Comparison of ENCODE assay signal across 9 cellular contexts in the genomic region with DNA sequence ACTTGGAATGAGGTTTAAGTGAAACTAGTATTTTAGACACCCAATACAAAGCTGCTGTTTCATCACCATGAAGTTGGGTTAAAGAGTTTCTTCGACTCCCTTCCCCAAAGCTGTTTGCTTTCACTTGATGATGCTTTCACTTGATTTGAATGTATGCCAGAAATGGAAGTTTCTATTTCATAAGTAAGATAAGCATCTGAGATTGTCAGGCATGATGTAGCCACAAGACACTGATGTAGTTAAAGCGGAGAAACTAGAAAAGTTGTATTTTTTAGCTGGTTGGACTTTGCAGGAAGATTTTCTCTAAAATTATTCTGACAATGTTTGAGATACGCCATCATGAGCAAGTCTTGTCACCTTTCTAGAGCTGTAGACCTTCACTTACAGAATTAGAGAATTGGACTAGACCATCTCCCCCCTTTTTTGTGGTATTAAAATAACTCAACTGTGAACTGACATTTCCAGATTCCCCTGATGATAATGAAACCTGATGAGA. TPM values are rescaled to one million over a fixed set of nuclear protein-coding genes. Genes with fewer than 3 reads are reported as not detected.
A peak's percentile ranks its signal among the peaks of the same experiment; 100 is the strongest.
DNase-seq lines count a peak whose midpoint lies in the region; ATAC-seq and FAIRE-seq lines count a peak whose summit lies in the region.
"Had no signal": no experiment of that assay in that cellular context is flagged by ENCODE, and none has a peak within 500 bp of the region (broad histone marks: within the 10 kb centered on the region; RNA-seq: fewer than 3 reads in every experiment).

No MANE protein-coding gene starts in this region.

- no peak for FAIRE-seq in urothelium cell line (lab: Jason Lieb, UNC)

- H3K27ac Mint-ChIP-seq in activated T-cell treated with anti-CD3 and anti-CD28 coated beads, Interleukin-2, amount 50 U/mL, for 72 hours = peak overlapping the region; percentile 89

- in situ Hi-C loops in G401 (cut with HindIII; ENCODE audit: low sequenced_read_pairs) = no loop called here

- no peak for DNase-seq in activated T-cell treated with anti-CD3 and anti-CD28 coated beads, Interleukin-2, amount 50 U/mL, for 72 hours
- DNase-seq in activated T-cell treated with anti-CD3 and anti-CD28 coated beads, Interleukin-2, amount 50 U/mL, for 1 hour = no peak
- DNase-seq in RPMI8226 = peak; percentile 24
- no peak for DNase-seq in stimulated activated naive CD8-positive, alpha-beta T cell treated with anti-CD3 and anti-CD28 coated beads, Interleukin-15, Interleukin-2, amounts not matched to agents 100 U/mL and 50 U/mL, for 24 hours
- DNase-seq in G401 (ENCODE audit: low spot score) = no peak
- no peak for DNase-seq in ureter (ENCODE audit: low spot score)
- no peak for DNase-seq in urothelium cell line (ENCODE audit: low spot score)
- DNase-seq: AML-193 had no signal

- no peaks in the 10 kb centered on the region for H3K9me3 Mint-ChIP-seq in activated T-cell treated with anti-CD3 and anti-CD28 coated beads, Interleukin-2, amount 50 U/mL, for 72 hours

- no peaks in the 10 kb centered on the region for H3K36me3 Mint-ChIP-seq in activated T-cell treated with anti-CD3 and anti-CD28 coated beads, Interleukin-2, amount 50 U/mL, for 72 hours (ENCODE audit: insufficient read depth in 2 of 2)

- peaks cover 40% of the 10 kb centered on the region for H3K4me1 Mint-ChIP-seq in activated T-cell treated with anti-CD3 and anti-CD28 coated beads, Interleukin-2, amount 50 U/mL, for 72 hours (ENCODE audit: low read depth)

- H3K4me3 Mint-ChIP-seq in activated T-cell treated with anti-CD3 and anti-CD28 coated beads, Interleukin-2, amount 50 U/mL, for 72 hours = peak overlapping the region; percentile 67 to 82

- ATAC-seq in activated T-cell treated with anti-CD3 and anti-CD28 coated beads, Interleukin-2, amount 50 U/mL, for 72 hours (replicated peaks in 1 of 2) = peak; percentile 88 to 89
- ATAC-seq in HG02763 (IDR thresholded peaks at IDR 0.05; ENCODE audit: unreplicated experiment) = peak; percentile 74
- ATAC-seq in stimulated activated naive CD8-positive, alpha-beta T cell treated with anti-CD3 and anti-CD28 coated beads, Interleukin-15, Interleukin-2, amounts not matched to agents 100 U/mL and 50 U/mL, for 24 hours = peak; percentile 64

- peaks cover 27% of the 10 kb centered on the region for H3K27me3 Mint-ChIP-seq in activated T-cell treated with anti-CD3 and anti-CD28 coated beads, Interleukin-2, amount 50 U/mL, for 72 hours (ENCODE audit: low read depth)

RNA-seq across cellular contexts. Expression of a gene that starts 20.0 kb away (rescaled TPM):
- total RNA-seq in activated T-cell treated with anti-CD3 and anti-CD28 coated beads, Interleukin-2, amount 50 U/mL, for 72 hours = 10 to 100 TPM; 19.0 to 20.4 TPM
- total RNA-seq in G401 (2014; rRNA removed; shearing (Covaris generic)) = 41.4 and 49.4 TPM in 2 replicates
- total RNA-seq in ureter = 26.9 TPM
